Comparison of ENCODE assay signal across 10 cellular contexts in the genomic region with DNA sequence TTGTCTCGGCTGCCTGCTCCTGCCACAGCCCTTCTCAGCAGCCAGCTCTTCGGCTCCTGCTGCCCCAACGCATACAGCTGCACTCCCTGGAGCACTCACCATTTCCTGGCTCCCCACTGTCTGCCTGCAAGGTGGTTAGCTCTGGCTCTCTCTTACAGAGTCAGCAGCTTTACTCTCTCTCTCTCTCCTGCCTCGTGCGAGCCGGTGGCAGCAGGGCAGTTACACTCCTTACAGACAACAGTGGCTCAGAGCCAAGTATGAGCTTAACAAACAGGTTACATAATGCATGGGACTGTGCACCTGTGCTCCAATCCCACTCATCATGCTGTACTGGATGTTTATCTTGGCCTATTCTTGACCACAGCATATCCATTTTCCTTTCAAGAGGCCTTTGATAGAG. TPM values are rescaled to one million over a fixed set of nuclear protein-coding genes. Genes with fewer than 3 reads are reported as not detected.
A peak's percentile ranks its signal among the peaks of the same experiment; 100 is the strongest.
DNase-seq lines count a peak whose midpoint lies in the region; ATAC-seq and TF ChIP-seq lines count a peak whose summit lies in the region.
"Had no signal": no experiment of that assay in that cellular context is flagged by ENCODE, and none has a peak within 500 bp of the region (broad histone marks: within the 10 kb centered on the region; RNA-seq: fewer than 3 reads in every experiment).

No MANE protein-coding gene starts in this region.

- H3K9me3 Mint-ChIP-seq in Calu3 (ENCODE audit: low read depth, unreplicated experiment) = no peaks in the 10 kb centered on the region
- H3K9me3 Mint-ChIP-seq: central memory CD8-positive, alpha-beta T cell had no signal

- CTCF ChIA-PET in Calu3 (lab: Charles Lee) = interaction anchor here (0.6 to 1.2 kb wide), 6 partner anchors 12 to 426 kb away, joined by 3 to 7 read pairs (median 3); a partner anchor contains a TSS

- no peaks in the 10 kb centered on the region for H3K27me3 Mint-ChIP-seq in Calu3 (ENCODE audit: unreplicated experiment)

- H3K4me1 Mint-ChIP-seq in Calu3 (ENCODE audit: low read depth, unreplicated experiment) = peaks cover 27% of the 10 kb centered on the region
- H3K4me1 Mint-ChIP-seq: central memory CD8-positive, alpha-beta T cell had no signal

- BruUV-seq in Calu3 (replicated peaks; lab: Mats Ljungman, UMichigan) = no TSS peak

- no peak for TF ChIP-seq CTCF in Calu3 (IDR thresholded peaks at IDR 0.05; ENCODE audit: unreplicated experiment)

- ATAC-seq in left colon (peak; percentile 59), HG03432 (IDR thresholded peaks at IDR 0.05; ENCODE audit: unreplicated experiment) (no peak)

- DNase-seq in Calu3 = peak; percentile 68
- peak; percentile 56 for DNase-seq in NCI-H1417 treated with DMSO at 0.1 percent for 48 hours (lab: John Stamatoyannopoulos, UW)
- peak; percentile 97 for DNase-seq in RPMI8226
- DNase-seq in left colon = no peak
- no peak for DNase-seq in COLO829 (ENCODE audit: low spot score)
- DNase-seq in G401 (ENCODE audit: low spot score) = no peak
- no peak for DNase-seq in cerebellar nuclear complex (lab: John Stamatoyannopoulos, UW)
- DNase-seq: BE2C had no signal

- in situ Hi-C loops in G401 (cut with HindIII; ENCODE audit: low sequenced_read_pairs) = no loop called here

- intact Hi-C loops in Calu3 (cut with micrococcal nuclease; ENCODE audit: unreplicated experiment) (loop anchor here (5.0 kb wide), 1 partner anchor 314 kb away; no protein-coding TSS in a partner anchor), left colon (cut with DNase I, micrococcal nuclease) (no loop called here)

- H3K36me3 Mint-ChIP-seq in Calu3 (ENCODE audit: insufficient read depth, unreplicated experiment) = peaks cover 6% of the 10 kb centered on the region

- H3K4me3 Mint-ChIP-seq in Calu3 (ENCODE audit: low read depth, unreplicated experiment) = no peak overlapping the region
- H3K4me3 Mint-ChIP-seq: central memory CD8-positive, alpha-beta T cell had no signal

- peak overlapping the region; percentile 67 for H3K27ac Mint-ChIP-seq in Calu3 (ENCODE audit: unreplicated experiment)

RNA-seq across cellular contexts. Expression of a gene that starts 47.4 kb away (rescaled TPM):
- total RNA-seq in Calu3 (2022) (178 and 210 TPM in 2 replicates), left colon (10 to 100 TPM; 74.7 to 78.9 TPM)
- 107 and 150 TPM in 2 replicates for total RNA-seq in G401 (2014; rRNA removed; shearing (Covaris generic))

Comparison
In these comparisons a context has a peak if more than half of its experiments do, and no peak if none do; other contexts are left out.
1. DNase-seq: peak in Calu3 (single experiment), NCI-H1417 treated with DMSO at 0.1 percent for 48 hours (single experiment) and RPMI8226 (single experiment); none in left colon (0 of 2), COLO829 (single experiment), G401 (single experiment) and cerebellar nuclear complex (0 of 2).